In the genomic region with DNA sequence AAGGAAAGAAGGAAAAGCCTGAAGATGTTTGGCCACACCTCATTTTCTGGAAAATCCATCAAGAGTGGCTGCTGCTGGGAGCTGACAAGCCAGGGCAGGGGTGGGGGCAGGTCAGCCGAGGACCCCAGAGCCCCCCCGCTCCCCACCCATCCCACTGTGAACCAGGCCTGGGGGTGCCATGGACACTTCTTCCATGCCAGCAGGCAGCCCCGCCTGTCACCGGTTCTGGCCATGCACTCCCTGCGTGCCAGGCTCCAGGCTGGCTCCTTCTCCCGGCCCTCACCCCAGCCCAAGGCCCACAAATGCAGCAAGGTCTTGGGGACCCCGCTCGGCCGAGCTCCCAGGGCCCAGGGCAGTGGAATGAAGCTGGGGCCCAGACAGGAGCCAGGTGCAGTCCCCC, we compare ENCODE assay signal across 8 cellular contexts. TPM values are rescaled to one million over a fixed set of nuclear protein-coding genes. Genes with fewer than 3 reads are reported as not detected.
DNase-seq lines count a peak whose midpoint lies in the region; ATAC-seq, FAIRE-seq and TF ChIP-seq lines count a peak whose summit lies in the region.
"Not testable (repeated sequence)": the region's sequence is repeated elsewhere in the genome, so short reads cannot be mapped to it uniquely, and the experiment has no call there.

No MANE protein-coding gene starts in this region.

- ATAC-seq in left cardiac atrium: not testable (repeated sequence)

- H3K4me1 ChIP-seq in kidney (ENCODE audit: control insufficient read depth in 1 of 2, insufficient read depth in 1 of 2, low read depth in 1 of 2, low read length in 2 of 2): not testable (repeated sequence)
- peaks cover 40% of the 10 kb centered on the region for H3K4me1 ChIP-seq in rectal smooth muscle tissue (ENCODE audit: control insufficient read depth, insufficient read depth, low read length)
- H3K4me1 ChIP-seq in suprapubic skin: peaks cover 71% of the 10 kb centered on the region
- H3K4me1 ChIP-seq in uterus: peaks cover 7 to 24% of the 10 kb centered on the region in 2 donors

- H3K9ac ChIP-seq in kidney (ENCODE audit: low read length in 2 of 2); rectal smooth muscle tissue (ENCODE audit: low read length): not testable (repeated sequence)

- H3K27ac ChIP-seq in RWPE1 (peak overlapping the region; percentile 93), coronary artery (peak overlapping the region; percentile 60 to 97), rectal smooth muscle tissue (ENCODE audit: low read depth, low read length) (peak overlapping the region; percentile 78), uterus (peak overlapping the region; percentile 59 to 89)
- not testable (repeated sequence) for H3K27ac ChIP-seq in kidney (ENCODE audit: low read depth in 2 of 2, low read length in 2 of 2); suprapubic skin

- not testable (repeated sequence) for H3K4me3 ChIP-seq in coronary artery; kidney (ENCODE audit: low read length in 2 of 2); rectal smooth muscle tissue (ENCODE audit: low read length); uterus
- peak overlapping the region; percentile 14 for H3K4me3 ChIP-seq in suprapubic skin

- intact Hi-C loops in left cardiac atrium (cut with DNase I); kidney (cut with DNase I); uterus (cut with DNase I; ENCODE audit: low total_unique reads): not testable (repeated sequence)

- TF ChIP-seq CTCF in RWPE1 (conservative IDR thresholded peaks at IDR 0.05; ENCODE audit: low read depth); coronary artery (IDR thresholded peaks at IDR 0.05); kidney (IDR thresholded peaks at IDR 0.05; ENCODE audit: borderline replicate concordance, extremely low read depth, insufficient read depth); suprapubic skin (IDR thresholded peaks at IDR 0.05); uterus (IDR thresholded peaks at IDR 0.05): not testable (repeated sequence)

- FAIRE-seq in kidney (lab: Jason Lieb, UNC): not testable (repeated sequence)

- H3K36me3 ChIP-seq in kidney (ENCODE audit: control insufficient read depth in 1 of 2, insufficient read depth in 2 of 2, low read length in 2 of 2); rectal smooth muscle tissue (ENCODE audit: control insufficient read depth, insufficient read depth, low read length); suprapubic skin; uterus: not testable (repeated sequence)

- DNase-seq in RWPE1 (ENCODE audit: low spot score); coronary artery (ENCODE audit: low spot score); suprapubic skin (ENCODE audit: low spot score in 2 of 2); uterus: not testable (repeated sequence)
- DNase-seq in activated effector memory CD4-positive, alpha-beta T cell treated with anti-CD3 and anti-CD28 coated beads, Interleukin-2, amount 50 U/mL, for 16 hours: peak; percentile 48
- DNase-seq in left cardiac atrium: peak; percentile 15
- DNase-seq in kidney: peak; percentile 71

- not testable (repeated sequence) for TF ChIP-seq EP300 in suprapubic skin (IDR thresholded peaks at IDR 0.05)

- no CpG with 5 or more reads among the region's 9 CpGs for WGBS in suprapubic skin

- CTCF ChIA-PET in RWPE1 (lab: Yijun Ruan, JAX): not testable (repeated sequence)

- H3K9me3 ChIP-seq in kidney (ENCODE audit: control insufficient read depth in 1 of 2, low read length in 2 of 2); suprapubic skin; uterus: not testable (repeated sequence)

- H3K27me3 ChIP-seq in rectal smooth muscle tissue (ENCODE audit: control insufficient read depth, insufficient read depth, low read length); suprapubic skin; uterus: not testable (repeated sequence)

- POLR2A ChIA-PET in RWPE1 (lab: Yijun Ruan, JAX; ENCODE audit: low non-redundant PET): not testable (repeated sequence)

- TF ChIP-seq POLR2A in suprapubic skin (IDR thresholded peaks at IDR 0.05); uterus (IDR thresholded peaks at IDR 0.05): not testable (repeated sequence)

RNA-seq across cellular contexts. Expression of a gene that starts 48.0 kb away (rescaled TPM):
- total RNA-seq in left cardiac atrium: 10 to 100 TPM; 20.0 to 25.6 TPM
- 24.7 TPM for total RNA-seq in kidney
- polyA plus RNA-seq in kidney (ENCODE audit: insufficient read depth, low read depth, low replicate concordance): 12.3 TPM
- 10 to 100 TPM; 20.0 to 30.1 (median 23.5) TPM for total RNA-seq in suprapubic skin
- total RNA-seq in uterus: 10 to 100 TPM; 24.7 to 56.9 (median 38.1) TPM
